Comparison of ENCODE assay signal across 8 cellular contexts in genomic region chr10:128062837-128063563, GRCh38.
DNase-seq lines count a peak whose midpoint lies in the region; ATAC-seq and TF ChIP-seq lines count a peak whose summit lies in the region.

No MANE protein-coding gene starts in this region.

- H3F3A ChIP-seq in SU-DHL-6 (ENCODE audit: insufficient read depth): peaks cover 6% of the 10 kb centered on the region; the same call in 1 of the 2 replicates
- H3F3A ChIP-seq in neural progenitor cell (ENCODE audit: low read depth): peaks cover 8% of the 10 kb centered on the region

- CTCF ChIA-PET in A673 (lab: Charles Lee): no interaction called here

- H3K4me3 ChIP-seq in SU-DHL-6 (ENCODE audit: insufficient read depth, low read length, poor library complexity, severe bottlenecking) (peak overlapping the region; percentile 19), neural progenitor cell (no peak overlapping the region), A673 (ENCODE audit: low read depth, low read length, poor library complexity, severe bottlenecking) (no peak overlapping the region)

- H3K27me3 Mint-ChIP-seq in chondrocyte (ENCODE audit: low read depth) (no peaks in the 10 kb centered on the region), neural progenitor cell (ENCODE audit: insufficient read depth, low read depth) (peaks cover 13% of the 10 kb centered on the region)

- POLR2A ChIA-PET in A673 (lab: Charles Lee; ENCODE audit: low non-redundant PET): no interaction called here

- H3K27me3 ChIP-seq in SU-DHL-6 (ENCODE audit: low read length) (no peaks in the 10 kb centered on the region), neural progenitor cell (no peaks in the 10 kb centered on the region), A673 (replicated peaks; ENCODE audit: insufficient read depth, low read depth, low read length, poor library complexity) (no peaks in the 10 kb centered on the region)

- H3K36me3 Mint-ChIP-seq in chondrocyte (ENCODE audit: low read depth): peaks cover 12% of the 10 kb centered on the region
- no peaks in the 10 kb centered on the region for H3K36me3 Mint-ChIP-seq in neural progenitor cell

- H3K9ac ChIP-seq in SU-DHL-6 (ENCODE audit: low read length): peak overlapping the region; percentile 11; the same call in 1 of the 2 replicates
- no peak overlapping the region for H3K9ac ChIP-seq in neural progenitor cell

- BruUV-seq in A673 (replicated peaks; lab: Mats Ljungman, UMichigan): no TSS peak

- intact Hi-C loops in A673 (cut with micrococcal nuclease; ENCODE audit: unreplicated experiment): no loop called here

- peaks cover 18% of the 10 kb centered on the region for H3K4me1 ChIP-seq in neural progenitor cell
- peaks cover 20% of the 10 kb centered on the region for H3K4me1 ChIP-seq in A673 (ENCODE audit: insufficient read depth, low read length, poor library complexity, severe bottlenecking)

- DNase-seq in chondrocyte (ENCODE audit: low spot score) (peak; percentile 17), neural progenitor cell (ENCODE audit: low spot score) (no peak), hepatic stellate cell (ENCODE audit: low spot score) (no peak), A673 (ENCODE audit: low spot score) (no peak), NCI-H2107 treated with DMSO at 0.1 percent for 48 hours (lab: John Stamatoyannopoulos, UW; ENCODE audit: unreplicated experiment) (no peak)

- H3K4me3 Mint-ChIP-seq in chondrocyte (ENCODE audit: unreplicated experiment) (no peak overlapping the region), neural progenitor cell (no peak overlapping the region)

- TF ChIP-seq CTCF in SU-DHL-6 (IDR thresholded peaks at IDR 0.05; ENCODE audit: insufficient read depth, low read length, poor library complexity, severe bottlenecking) (no peak), chondrocyte (IDR thresholded peaks at IDR 0.05) (no peak), neural progenitor cell (IDR thresholded peaks at IDR 0.05) (no peak), A673 (conservative IDR thresholded peaks at IDR 0.05; ENCODE audit: low read depth, low read length) (no peak)

- H3K27ac Mint-ChIP-seq in chondrocyte (ENCODE audit: unreplicated experiment) (peak overlapping the region; percentile 47), neural progenitor cell (peak overlapping the region; percentile 28)

- H3K27ac ChIP-seq in SU-DHL-6 (ENCODE audit: low read depth, low read length) (peak overlapping the region; percentile 52), neural progenitor cell (no peak overlapping the region), A673 (ENCODE audit: low read depth, low read length, poor library complexity, severe bottlenecking) (no peak overlapping the region)

- H3K9me3 ChIP-seq in SU-DHL-6 (ENCODE audit: insufficient read depth, low read length) (no peaks in the 10 kb centered on the region), neural progenitor cell (ENCODE audit: low read depth) (no peaks in the 10 kb centered on the region), A673 (ENCODE audit: low read depth, low read length, poor library complexity, severe bottlenecking) (no peaks in the 10 kb centered on the region)

- H3K4me2 ChIP-seq in SU-DHL-6 (ENCODE audit: low read depth, low read length, poor library complexity, severe bottlenecking): peak overlapping the region; percentile 56
- peak overlapping the region; percentile 13 for H3K4me2 ChIP-seq in neural progenitor cell

- H3K36me3 ChIP-seq in SU-DHL-6 (ENCODE audit: low read length) (no peaks in the 10 kb centered on the region), neural progenitor cell (no peaks in the 10 kb centered on the region), A673 (ENCODE audit: insufficient read depth, low read length, poor library complexity, severe bottlenecking) (no peaks in the 10 kb centered on the region)

- ATAC-seq in GM18870 (IDR thresholded peaks at IDR 0.05; ENCODE audit: unreplicated experiment): peak; percentile 50
- ATAC-seq in HG03039 (IDR thresholded peaks at IDR 0.05; ENCODE audit: unreplicated experiment): peak; percentile 40

- H3K79me2 ChIP-seq in SU-DHL-6 (ENCODE audit: insufficient read depth, low read length) (no peaks in the 10 kb centered on the region), neural progenitor cell (ENCODE audit: low read depth) (no peaks in the 10 kb centered on the region)

- H2AFZ ChIP-seq in SU-DHL-6 (ENCODE audit: low read depth, low read length, severe bottlenecking) (peak overlapping the region; percentile 18), neural progenitor cell (replicated peaks) (peak overlapping the region; percentile 87)

- no peaks in the 10 kb centered on the region for H4K20me1 ChIP-seq in SU-DHL-6 (ENCODE audit: low read depth, low read length)
- H4K20me1 ChIP-seq in neural progenitor cell (ENCODE audit: low read depth): no peaks in the 10 kb centered on the region

- no peaks in the 10 kb centered on the region for H3K9me2 ChIP-seq in SU-DHL-6 (replicated peaks; ENCODE audit: insufficient read depth, low read length)

- peaks cover 55% of the 10 kb centered on the region for H3K4me1 Mint-ChIP-seq in chondrocyte (ENCODE audit: low read depth)
- peaks cover 25% of the 10 kb centered on the region for H3K4me1 Mint-ChIP-seq in neural progenitor cell

- H3K9me3 Mint-ChIP-seq in chondrocyte (ENCODE audit: low read depth) (no peaks in the 10 kb centered on the region), neural progenitor cell (no peaks in the 10 kb centered on the region)
